In genomic region chr2:226799211-226799975, GRCh38 we compare ENCODE assay signal across 1 cellular context.
TF ChIP-seq lines count a peak whose summit lies in the region.

A gene with protein sequence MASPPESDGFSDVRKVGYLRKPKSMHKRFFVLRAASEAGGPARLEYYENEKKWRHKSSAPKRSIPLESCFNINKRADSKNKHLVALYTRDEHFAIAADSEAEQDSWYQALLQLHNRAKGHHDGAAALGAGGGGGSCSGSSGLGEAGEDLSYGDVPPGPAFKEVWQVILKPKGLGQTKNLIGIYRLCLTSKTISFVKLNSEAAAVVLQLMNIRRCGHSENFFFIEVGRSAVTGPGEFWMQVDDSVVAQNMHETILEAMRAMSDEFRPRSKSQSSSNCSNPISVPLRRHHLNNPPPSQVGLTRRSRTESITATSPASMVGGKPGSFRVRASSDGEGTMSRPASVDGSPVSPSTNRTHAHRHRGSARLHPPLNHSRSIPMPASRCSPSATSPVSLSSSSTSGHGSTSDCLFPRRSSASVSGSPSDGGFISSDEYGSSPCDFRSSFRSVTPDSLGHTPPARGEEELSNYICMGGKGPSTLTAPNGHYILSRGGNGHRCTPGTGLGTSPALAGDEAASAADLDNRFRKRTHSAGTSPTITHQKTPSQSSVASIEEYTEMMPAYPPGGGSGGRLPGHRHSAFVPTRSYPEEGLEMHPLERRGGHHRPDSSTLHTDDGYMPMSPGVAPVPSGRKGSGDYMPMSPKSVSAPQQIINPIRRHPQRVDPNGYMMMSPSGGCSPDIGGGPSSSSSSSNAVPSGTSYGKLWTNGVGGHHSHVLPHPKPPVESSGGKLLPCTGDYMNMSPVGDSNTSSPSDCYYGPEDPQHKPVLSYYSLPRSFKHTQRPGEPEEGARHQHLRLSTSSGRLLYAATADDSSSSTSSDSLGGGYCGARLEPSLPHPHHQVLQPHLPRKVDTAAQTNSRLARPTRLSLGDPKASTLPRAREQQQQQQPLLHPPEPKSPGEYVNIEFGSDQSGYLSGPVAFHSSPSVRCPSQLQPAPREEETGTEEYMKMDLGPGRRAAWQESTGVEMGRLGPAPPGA (N-terminal part only) (minus strand): TSS chr2:226799820. CDS start chr2:226798738, 1,082 bp downstream.

TF ChIP-seq in K562, 482 proteins besides CTCF, POLR2A, EP300 and RAD21:
- TF ChIP-seq ZBTB7A (IDR thresholded peaks at IDR 0.05; ENCODE audit: borderline replicate concordance, control insufficient read depth, low read depth, low read length) (peak; percentile 78; the same call in 1 of the 2 replicates), RAD51 (IDR thresholded peaks at IDR 0.05; ENCODE audit: borderline replicate concordance, low read depth) (peak; percentile 22; the same call in 1 of the 2 replicates), FIP1L1 (IDR thresholded peaks at IDR 0.05; ENCODE audit: low read depth, low read length, poor library complexity, severe bottlenecking) (peak; percentile 28), E2F6 (IDR thresholded peaks at IDR 0.05; ENCODE audit: borderline replicate concordance in 1 of 2, extremely low read depth in 1 of 2, insufficient read depth in 1 of 2, insufficient read length in 1 of 2, low read depth in 1 of 2, low read length in 1 of 2, poor library complexity in 1 of 2, severe bottlenecking in 1 of 2) (peak; percentile 22 to 76), ZNF263 (CRISPR knock-in tag; IDR thresholded peaks at IDR 0.05; ENCODE audit: borderline replicate concordance) (0 out of 2 replicates have a peak, but pooled peaks have one; percentile 11), L3MBTL2 (IDR thresholded peaks at IDR 0.05) (0 out of 2 replicates have a peak, but pooled peaks have one; percentile 31), CREB1 (IDR thresholded peaks at IDR 0.05) (no peak), CREB1 (CRISPR knock-in tag; IDR thresholded peaks at IDR 0.05) (no peak), CCNT2 (IDR thresholded peaks at IDR 0.05; ENCODE audit: borderline replicate concordance, extremely low read depth, insufficient read length, low read depth, low read length) (peak; percentile 12), MGA (IDR thresholded peaks at IDR 0.05) (peak; percentile 48), CXXC5 (CRISPR knock-in tag; IDR thresholded peaks at IDR 0.05) (peak; percentile 46), BHLHE40 (IDR thresholded peaks at IDR 0.05; ENCODE audit: low read length) (peak; percentile 36; the same call in 1 of the 2 replicates), POLR2G (IDR thresholded peaks at IDR 0.05; ENCODE audit: low read depth, low read length) (peak; percentile 54), HNRNPLL (IDR thresholded peaks at IDR 0.05; ENCODE audit: low read depth, low read length, poor library complexity, severe bottlenecking) (no peak), VEZF1 (CRISPR knock-in tag; IDR thresholded peaks at IDR 0.05) (peak; percentile 46; the same call in 1 of the 2 replicates), FOXA1 (IDR thresholded peaks at IDR 0.05; ENCODE audit: borderline replicate concordance) (no peak)
- TF ChIP-seq, protein P1, sequence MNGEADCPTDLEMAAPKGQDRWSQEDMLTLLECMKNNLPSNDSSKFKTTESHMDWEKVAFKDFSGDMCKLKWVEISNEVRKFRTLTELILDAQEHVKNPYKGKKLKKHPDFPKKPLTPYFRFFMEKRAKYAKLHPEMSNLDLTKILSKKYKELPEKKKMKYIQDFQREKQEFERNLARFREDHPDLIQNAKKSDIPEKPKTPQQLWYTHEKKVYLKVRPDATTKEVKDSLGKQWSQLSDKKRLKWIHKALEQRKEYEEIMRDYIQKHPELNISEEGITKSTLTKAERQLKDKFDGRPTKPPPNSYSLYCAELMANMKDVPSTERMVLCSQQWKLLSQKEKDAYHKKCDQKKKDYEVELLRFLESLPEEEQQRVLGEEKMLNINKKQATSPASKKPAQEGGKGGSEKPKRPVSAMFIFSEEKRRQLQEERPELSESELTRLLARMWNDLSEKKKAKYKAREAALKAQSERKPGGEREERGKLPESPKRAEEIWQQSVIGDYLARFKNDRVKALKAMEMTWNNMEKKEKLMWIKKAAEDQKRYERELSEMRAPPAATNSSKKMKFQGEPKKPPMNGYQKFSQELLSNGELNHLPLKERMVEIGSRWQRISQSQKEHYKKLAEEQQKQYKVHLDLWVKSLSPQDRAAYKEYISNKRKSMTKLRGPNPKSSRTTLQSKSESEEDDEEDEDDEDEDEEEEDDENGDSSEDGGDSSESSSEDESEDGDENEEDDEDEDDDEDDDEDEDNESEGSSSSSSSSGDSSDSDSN (IDR thresholded peaks at IDR 0.05; ENCODE audit: borderline replicate concordance in 1 of 2, low read depth in 2 of 2, low read length in 2 of 2) = 0 out of 4 replicates have a peak, but pooled peaks of 1 of the 2 experiments have one; percentile 24
TF ChIP-seq in K562: peak in this region for 13.
